10 cellular contexts compared by ENCODE assay signal in genomic region chr6:143901885-143902708, GRCh38. TPM values are rescaled to one million over a fixed set of nuclear protein-coding genes. Genes with fewer than 3 reads are reported as not detected.
DNase-seq lines count a peak whose midpoint lies in the region; ATAC-seq and TF ChIP-seq lines count a peak whose summit lies in the region.
"Had no signal": no experiment of that assay in that cellular context is flagged by ENCODE, and none has a peak within 500 bp of the region (broad histone marks: within the 10 kb centered on the region; RNA-seq: fewer than 3 reads in every experiment).

No MANE protein-coding gene starts in this region.

- H3K9me3 Mint-ChIP-seq in stimulated activated memory B cell treated with anti-CD40 and anti-IgM and Interleukin-4, amounts not matched to agents 10 μg/mL and 1 μg/mL and 100 μg/mL, for 72 hours: peaks cover 7% of the 10 kb centered on the region
- H3K9me3 Mint-ChIP-seq in T-cell: no peaks in the 10 kb centered on the region

- H3K27me3 ChIP-seq in esophagus muscularis mucosa: no peaks in the 10 kb centered on the region

- peak overlapping the region; percentile 48 to 68 (median 58) for H3K27ac ChIP-seq in esophagus muscularis mucosa (replicated peaks in 1 of 4)
- H3K27ac ChIP-seq: 22Rv1 had no signal

- H3K9me3 ChIP-seq in esophagus muscularis mucosa: no peaks in the 10 kb centered on the region

- no peak for DNase-seq in activated CD4-positive, CD25-positive, alpha-beta regulatory T cell (lab: John Stamatoyannopoulos, UW)
- DNase-seq in esophagus muscularis mucosa (ENCODE audit: extremely low spot score): no peak
- DNase-seq in SIG-M5 treated with dmso at 0.1 percent for 504 hours (lab: John Stamatoyannopoulos, UW; ENCODE audit: unreplicated experiment): no peak
- no peak for DNase-seq in T-cell
- DNase-seq in NCI-H510A treated with DMSO at 0.1 percent for 48 hours (lab: John Stamatoyannopoulos, UW): no peak

- intact Hi-C loops in esophagus muscularis mucosa (cut with DNase I): no loop called here

- H3K4me3 ChIP-seq in esophagus muscularis mucosa: peak overlapping the region in 1 of 4 donors; percentile 5

- H3K4me3 Mint-ChIP-seq in stimulated activated memory B cell treated with anti-CD40 and anti-IgM and Interleukin-4, amounts not matched to agents 10 μg/mL and 1 μg/mL and 100 μg/mL, for 72 hours: no peak overlapping the region
- H3K4me3 Mint-ChIP-seq in T-cell: no peak overlapping the region

- peaks cover 6% of the 10 kb centered on the region for H3K4me1 Mint-ChIP-seq in stimulated activated memory B cell treated with anti-CD40 and anti-IgM and Interleukin-4, amounts not matched to agents 10 μg/mL and 1 μg/mL and 100 μg/mL, for 72 hours
- peaks cover 0 to 2% (median 0%) of the 10 kb centered on the region in 3 donors for H3K4me1 Mint-ChIP-seq in T-cell

- TF ChIP-seq POLR2A in esophagus muscularis mucosa (IDR thresholded peaks at IDR 0.05; ENCODE audit: low read depth): no peak

- no peak for TF ChIP-seq CTCF in esophagus muscularis mucosa (IDR thresholded peaks at IDR 0.05)

- CTCF ChIA-PET in T-cell (lab: Charles Lee): no interaction called here

- H3K36me3 Mint-ChIP-seq in stimulated activated memory B cell treated with anti-CD40 and anti-IgM and Interleukin-4, amounts not matched to agents 10 μg/mL and 1 μg/mL and 100 μg/mL, for 72 hours: peaks cover 17% of the 10 kb centered on the region
- peaks cover 3% of the 10 kb centered on the region for H3K36me3 Mint-ChIP-seq in T-cell

- no peaks in the 10 kb centered on the region for H3K36me3 ChIP-seq in esophagus muscularis mucosa

- no peak for TF ChIP-seq EP300 in esophagus muscularis mucosa (IDR thresholded peaks at IDR 0.05)

- 17% methylated on average over 6 of the region's 6 CpGs for WGBS in esophagus muscularis mucosa

- peak; percentile 87 to 91 for ATAC-seq in activated CD4-positive, CD25-positive, alpha-beta regulatory T cell treated with anti-CD3 and anti-CD28 coated beads, Interleukin-2, amount 50 U/mL, for 24 hours
- peak; percentile 98 for ATAC-seq in HG02973 (IDR thresholded peaks at IDR 0.05; ENCODE audit: unreplicated experiment)
- peak; percentile 71 for ATAC-seq in stimulated activated memory B cell treated with anti-CD40 and anti-IgM and Interleukin-4, amounts not matched to agents 10 μg/mL and 1 μg/mL and 100 μg/mL, for 72 hours
- ATAC-seq in T-cell (replicated peaks in 1 of 4): no peak

- no peaks in the 10 kb centered on the region for H3K27me3 Mint-ChIP-seq in stimulated activated memory B cell treated with anti-CD40 and anti-IgM and Interleukin-4, amounts not matched to agents 10 μg/mL and 1 μg/mL and 100 μg/mL, for 72 hours
- H3K27me3 Mint-ChIP-seq in T-cell: no peaks in the 10 kb centered on the region

- peak overlapping the region; percentile 71 for H3K27ac Mint-ChIP-seq in stimulated activated memory B cell treated with anti-CD40 and anti-IgM and Interleukin-4, amounts not matched to agents 10 μg/mL and 1 μg/mL and 100 μg/mL, for 72 hours
- no peak overlapping the region for H3K27ac Mint-ChIP-seq in T-cell

- peaks cover 14 to 18% (median 16%) of the 10 kb centered on the region in 4 donors for H3K4me1 ChIP-seq in esophagus muscularis mucosa

- POLR2A ChIA-PET in T-cell (lab: Charles Lee): no interaction called here

RNA-seq across cellular contexts. Expression of gene ZC2HC1B, which starts 37.8 kb away (rescaled TPM):
- total RNA-seq in esophagus muscularis mucosa (not detected), T-cell (not detected)
- total RNA-seq: epithelial cell of proximal tubule had no signal

RNA-seq across cellular contexts. Expression of gene LTV1, which starts 59.0 kb away (rescaled TPM):
- 10 to 100 TPM; 15.0 to 20.0 (median 18.0) TPM for total RNA-seq in esophagus muscularis mucosa
- total RNA-seq in T-cell: 10 to 100 TPM; 16.6 to 22.1 (median 20.3) TPM

Comparison
In these comparisons a context has a peak if more than half of its experiments do, and no peak if none do; other contexts are left out.
1. ATAC-seq: peak in activated CD4-positive, CD25-positive, alpha-beta regulatory T cell treated with anti-CD3 and anti-CD28 coated beads, Interleukin-2, amount 50 U/mL, for 24 hours (2 of 2), HG02973 (single experiment) and stimulated activated memory B cell treated with anti-CD40 and anti-IgM and Interleukin-4, amounts not matched to agents 10 μg/mL and 1 μg/mL and 100 μg/mL, for 72 hours (single experiment); none in T-cell (0 of 4).